9 cellular contexts compared by ENCODE assay signal in genomic region chr6:41092421-41093140, GRCh38. TPM values are rescaled to one million over a fixed set of nuclear protein-coding genes. Genes with fewer than 3 reads are reported as not detected.
A peak's percentile ranks its signal among the peaks of the same experiment; 100 is the strongest.
DNase-seq lines count a peak whose midpoint lies in the region; ATAC-seq and TF ChIP-seq lines count a peak whose summit lies in the region.
"Had no signal": no experiment of that assay in that cellular context is flagged by ENCODE, and none has a peak within 500 bp of the region (broad histone marks: within the 10 kb centered on the region; RNA-seq: fewer than 3 reads in every experiment).

No MANE protein-coding gene starts in this region.

- no peak overlapping the region for H3K4me3 Mint-ChIP-seq in effector memory CD8-positive, alpha-beta T cell

- H3K4me1 Mint-ChIP-seq in effector memory CD8-positive, alpha-beta T cell (ENCODE audit: low read depth in 2 of 2): peaks cover 0 to 4% of the 10 kb centered on the region in 2 donors

- DNase-seq in BE2C: no peak
- DNase-seq in Panc1 (ENCODE audit: low read depth, low spot score): no peak
- peak; percentile 37 for DNase-seq in glomerular visceral epithelial cell (ENCODE audit: extremely low spot score)
- no peak for DNase-seq in effector memory CD8-positive, alpha-beta T cell
- no peak for DNase-seq in posterior vena cava (ENCODE audit: low spot score)

- CTCF ChIA-PET in Panc1 (lab: Charles Lee): interaction anchor here (0.6 to 1.4 kb wide), 2 partner anchors 10 to 89 kb away, joined by 3 to 5 read pairs; no protein-coding TSS in a partner anchor

- no TSS peak for BruUV-seq in Panc1 (replicated peaks; lab: Mats Ljungman, UMichigan)

- no peaks in the 10 kb centered on the region for H3K9me3 Mint-ChIP-seq in effector memory CD8-positive, alpha-beta T cell

- TF ChIP-seq CTCF in BE2C (IDR thresholded peaks at IDR 0.05; ENCODE audit: low read depth, low read length) (peak; percentile 49), GM12873 (IDR thresholded peaks at IDR 0.05; ENCODE audit: insufficient read depth, low read depth, low read length, missing control alignments) (peak; percentile 28), Panc1 (IDR thresholded peaks at IDR 0.05) (peak; percentile 64; the same call in 1 of the 2 replicates)

- ATAC-seq in Panc1: no peak
- ATAC-seq in effector memory CD8-positive, alpha-beta T cell (replicated peaks): no peak
- ATAC-seq in HG02938 (IDR thresholded peaks at IDR 0.05; ENCODE audit: unreplicated experiment): no peak
- no peak for ATAC-seq in GM21576 (IDR thresholded peaks at IDR 0.05; ENCODE audit: unreplicated experiment)

- no peaks in the 10 kb centered on the region for H3K27me3 Mint-ChIP-seq in effector memory CD8-positive, alpha-beta T cell

- no peak overlapping the region for H3K27ac ChIP-seq in Panc1 (ENCODE audit: low read length)

- no peak overlapping the region for H3K4me3 ChIP-seq in BE2C (ENCODE audit: low read depth, low read length)
- no peak overlapping the region for H3K4me3 ChIP-seq in Panc1 (ENCODE audit: low read depth in 2 of 2, low read length in 2 of 2)

- H3K4me1 ChIP-seq in BE2C (no peaks in the 10 kb centered on the region; the same call in 1 of the 2 replicates), Panc1 (ENCODE audit: control insufficient read depth, insufficient read depth, low read length) (no peaks in the 10 kb centered on the region)

- POLR2A ChIA-PET in Panc1 (lab: Charles Lee): no interaction called here

- peak overlapping the region in 1 of 2 donors; percentile 71 for H3K27ac Mint-ChIP-seq in effector memory CD8-positive, alpha-beta T cell

- H3K27me3 ChIP-seq in BE2C (no peaks in the 10 kb centered on the region), Panc1 (ENCODE audit: control insufficient read depth, insufficient read depth, low read length) (no peaks in the 10 kb centered on the region)

- H3K36me3 Mint-ChIP-seq in effector memory CD8-positive, alpha-beta T cell (ENCODE audit: insufficient read depth): peaks cover 91% of the 10 kb centered on the region

- H3K9me3 ChIP-seq in BE2C: no peaks in the 10 kb centered on the region
- H3K9me3 ChIP-seq in Panc1 (ENCODE audit: control insufficient read depth, insufficient read depth, low read depth, low read length): no peaks in the 10 kb centered on the region

- intact Hi-C loops in Panc1 (cut with micrococcal nuclease; ENCODE audit: unreplicated experiment) (loop anchor here (5.0 to 10.0 kb wide), 2 partner anchors 92 to 225 kb away; no protein-coding TSS in a partner anchor), posterior vena cava (cut with DNase I) (no loop called here)

- in situ Hi-C loops in Panc1 (cut with HindIII; ENCODE audit: low pct_unique_long_range_greater_than_20kb, low sequenced_read_pairs): no loop called here

- H3K36me3 ChIP-seq in BE2C (peaks cover 90% of the 10 kb centered on the region), Panc1 (ENCODE audit: control insufficient read depth, insufficient read depth, low read length) (peaks cover 37% of the 10 kb centered on the region)

RNA-seq across cellular contexts. Expression of gene NFYA, which starts 19.8 kb away (rescaled TPM):
- polyA plus RNA-seq in BE2C (2012; ENCODE audit: insufficient read depth, insufficient read length, low read depth): 45.6 TPM
- total RNA-seq in Panc1 (2021; ENCODE audit: unreplicated experiment): 34.7 TPM
- polyA plus RNA-seq in Panc1 (2012; ENCODE audit: insufficient read length): 37.9 TPM
- 10 to 100 TPM in 1 of 2 donors, 1 to 10 TPM in 1; 8.4 to 10.6 TPM for total RNA-seq in posterior vena cava

RNA-seq across cellular contexts. Expression of gene OARD1, which starts 20.4 kb away (rescaled TPM):
- 15.3 TPM for polyA plus RNA-seq in BE2C (2012; ENCODE audit: insufficient read depth, insufficient read length, low read depth)
- total RNA-seq in Panc1 (2021; ENCODE audit: unreplicated experiment) (18.2 TPM), posterior vena cava (10 to 100 TPM; 12.1 to 14.5 TPM)
- polyA plus RNA-seq in Panc1 (2012; ENCODE audit: insufficient read length): 15.1 TPM

RNA-seq across cellular contexts. Expression of gene APOBEC2, which starts 39.6 kb away (rescaled TPM):
- polyA plus RNA-seq in BE2C (2012; ENCODE audit: insufficient read depth, insufficient read length, low read depth): 0.39 TPM
- total RNA-seq in Panc1 (2021; ENCODE audit: unreplicated experiment) (not detected), posterior vena cava (under 1 TPM in 1 of 2 donors, not detected in 1; 0.43 TPM)
- polyA plus RNA-seq in Panc1 (2012; ENCODE audit: insufficient read length): not detected
- total RNA-seq: T-helper 2 cell treated with Interferon-gamma antibody and Interleukin-4, amounts not matched to agents 100 ng/mL and 5 ng/mL, for 36 hours had no signal

RNA-seq across cellular contexts. Expression of gene TSPO2, which starts 50.3 kb away (rescaled TPM):
- not detected for polyA plus RNA-seq in BE2C (2012; ENCODE audit: insufficient read depth, insufficient read length, low read depth)
- total RNA-seq in Panc1 (2021; ENCODE audit: unreplicated experiment) (not detected), posterior vena cava (not detected)
- not detected for polyA plus RNA-seq in Panc1 (2012; ENCODE audit: insufficient read length)
- total RNA-seq: T-helper 2 cell treated with Interferon-gamma antibody and Interleukin-4, amounts not matched to agents 100 ng/mL and 5 ng/mL, for 36 hours had no signal

RNA-seq across cellular contexts. Expression of gene UNC5CL, which starts 53.6 kb away (rescaled TPM):
- polyA plus RNA-seq in BE2C (2012; ENCODE audit: insufficient read depth, insufficient read length, low read depth): 1.3 TPM
- total RNA-seq in Panc1 (2021; ENCODE audit: unreplicated experiment): 0.36 TPM
- polyA plus RNA-seq in Panc1 (2012; ENCODE audit: insufficient read length): 0.67 TPM
- under 1 TPM; 0.42 to 0.52 TPM for total RNA-seq in posterior vena cava
